In the genomic region with DNA sequence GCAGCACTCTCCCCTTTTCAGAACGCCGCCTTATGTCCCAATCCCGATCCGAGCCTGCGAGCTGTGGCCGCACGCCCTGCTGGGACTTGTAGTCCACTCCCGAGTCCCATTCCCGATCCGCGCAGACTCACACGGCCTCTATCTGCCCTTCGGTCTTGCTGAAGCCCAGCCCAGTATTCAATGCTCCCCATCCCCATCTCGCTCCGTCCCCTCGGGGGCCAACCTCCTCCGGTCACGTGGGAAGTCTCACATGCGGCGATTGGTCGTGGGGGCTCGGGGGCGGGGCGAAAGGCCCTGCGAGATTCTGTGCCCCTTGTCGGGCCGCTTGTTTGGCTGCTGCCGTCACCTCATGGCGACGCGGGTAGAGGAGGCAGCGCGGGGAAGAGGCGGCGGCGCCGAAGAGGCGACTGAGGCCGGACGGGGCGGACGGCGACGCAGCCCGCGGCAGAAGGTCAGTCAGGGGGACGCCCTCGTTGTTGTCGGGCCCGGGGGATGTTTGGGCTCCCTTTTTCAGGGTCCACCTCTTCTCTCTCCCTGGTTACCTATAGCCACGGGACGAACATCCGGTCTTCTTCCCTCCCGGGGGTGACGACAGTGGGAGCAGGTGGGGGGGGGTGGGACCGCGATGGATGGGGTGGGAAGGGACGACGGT, we compare ENCODE assay signal across 8 cellular contexts. TPM values are rescaled to one million over a fixed set of nuclear protein-coding genes. Genes with fewer than 3 reads are reported as not detected.
DNase-seq lines count a peak whose midpoint lies in the region; ATAC-seq and TF ChIP-seq lines count a peak whose summit lies in the region.

A gene (plus strand): TSS at position 328 of the 652 bp plus-strand sequence. CDS start 22 bp downstream, at position 350.

- no peak within 1 kb of the TSS for H2BK5ac ChIP-seq in H9 (ENCODE audit: insufficient read length, low read length)

- H3K4me3 Mint-ChIP-seq in H9, result peak within 1 kb of the TSS; percentile 92 to 93
- H3K4me3 Mint-ChIP-seq in natural killer cell treated with Interleukin-12 subunit alpha and Interleukin-12 subunit beta and Interleukin-15 and Interleukin-18, amount 100 ng/mL, for 72 hours, result peak within 1 kb of the TSS; percentile 94

- no peak within 1 kb of the TSS for H3K56ac ChIP-seq in H9 (ENCODE audit: insufficient read length, low read depth, low read length)

- H3K27ac ChIP-seq in H9 (ENCODE audit: insufficient read length, low read depth, low read length), result peak within 1 kb of the TSS; percentile 29

- peak within 1 kb of the TSS; percentile 78 for H3K18ac ChIP-seq in H9 (ENCODE audit: insufficient read length, low read depth, low read length)

- no peak within 1 kb of the TSS for H2BK20ac ChIP-seq in H9 (ENCODE audit: low read depth, low read length, poor library complexity, severe bottlenecking)

- H3K27me3 Mint-ChIP-seq in H9 (ENCODE audit: low read depth), result no peaks in the 10 kb centered on the region
- no peaks in the 10 kb centered on the region for H3K27me3 Mint-ChIP-seq in natural killer cell treated with Interleukin-12 subunit alpha and Interleukin-12 subunit beta and Interleukin-15 and Interleukin-18, amount 100 ng/mL, for 72 hours

- H3K9me3 Mint-ChIP-seq in H9, result no peaks in the 10 kb centered on the region; a peak in 1 of 5 replicates
- H3K9me3 Mint-ChIP-seq in natural killer cell treated with Interleukin-12 subunit alpha and Interleukin-12 subunit beta and Interleukin-15 and Interleukin-18, amount 100 ng/mL, for 72 hours, result no peaks in the 10 kb centered on the region

- no peak within 1 kb of the TSS for H3K4ac ChIP-seq in H9 (ENCODE audit: low read depth, low read length)

- peaks cover 13% of the 10 kb centered on the region for H3K23me2 ChIP-seq in H9 (ENCODE audit: insufficient read length, low read depth, low read length, poor library complexity, severe bottlenecking)

- peaks cover 18 to 34% (median 20%) of the 10 kb centered on the region in 3 experiments for H3K36me3 Mint-ChIP-seq in H9 (ENCODE audit: insufficient read depth in 1 of 3, low read depth in 3 of 3)
- no peaks in the 10 kb centered on the region for H3K36me3 Mint-ChIP-seq in natural killer cell treated with Interleukin-12 subunit alpha and Interleukin-12 subunit beta and Interleukin-15 and Interleukin-18, amount 100 ng/mL, for 72 hours

- peaks cover 2% of the 10 kb centered on the region for H3K4me1 ChIP-seq in H9 (ENCODE audit: insufficient read depth, low read length)

- peaks cover 37% of the 10 kb centered on the region for H3K79me2 ChIP-seq in H9 (ENCODE audit: insufficient read depth, low read length)

- peak within 1 kb of the TSS; percentile 91 for H3K9ac ChIP-seq in H9 (ENCODE audit: extremely low read depth, insufficient read length, low read length)

- peak within 1 kb of the TSS; percentile 86 for H2AFZ ChIP-seq in H9 (ENCODE audit: low read length)

- TF ChIP-seq CTCF in H9 (conservative IDR thresholded peaks at IDR 0.05) (no peak), fibroblast of pulmonary artery (IDR thresholded peaks at IDR 0.05; ENCODE audit: low read length, missing control alignments) (no peak)

- H3K23ac ChIP-seq in H9 (ENCODE audit: insufficient read length, low read depth, low read length), result no peak within 1 kb of the TSS

- no peak within 1 kb of the TSS for H2BK12ac ChIP-seq in H9 (ENCODE audit: insufficient read length, low read depth, low read length)

- H4K20me1 ChIP-seq in H9 (ENCODE audit: control insufficient read depth, insufficient read depth, insufficient read length), result no peaks in the 10 kb centered on the region

- H4K91ac ChIP-seq in H9 (ENCODE audit: insufficient read length, low read depth, low read length), result no peak within 1 kb of the TSS

- peaks cover 7% of the 10 kb centered on the region for H3K79me1 ChIP-seq in H9 (ENCODE audit: insufficient read depth, low read depth, low read length, poor library complexity, severe bottlenecking)

- H2AK5ac ChIP-seq in H9 (ENCODE audit: insufficient read length, low read length), result no peak within 1 kb of the TSS

- H3K27me3 ChIP-seq in H9 (ENCODE audit: insufficient read depth, low read length) (no peaks in the 10 kb centered on the region), MG63 (no peaks in the 10 kb centered on the region)

- peak within 1 kb of the TSS; percentile 81 for H3K4me3 ChIP-seq in MG63
- peak within 1 kb of the TSS; percentile 77 for H3K4me3 ChIP-seq in fibroblast of pulmonary artery (replicated peaks; ENCODE audit: low read depth, low read length)

- DNase-seq in ELR (ENCODE audit: low read depth), result peak; percentile 98
- DNase-seq in H9, result peak; percentile 100
- DNase-seq in MG63, result peak; percentile 98
- peak; percentile 79 for DNase-seq in SHP77 treated with DMSO at 0.1 percent for 48 hours (lab: John Stamatoyannopoulos, UW)
- DNase-seq in activated effector memory CD4-positive, alpha-beta T cell treated with anti-CD3 and anti-CD28 coated beads, Interleukin-2, amount 50 U/mL, for 16 hours, result peak; percentile 97
- peak; percentile 98 for DNase-seq in fibroblast of pulmonary artery (ENCODE audit: low read depth)
- peak; percentile 99 for DNase-seq in natural killer cell treated with Interleukin-12 subunit alpha and Interleukin-12 subunit beta and Interleukin-15 and Interleukin-18, amount 100 ng/mL, for 72 hours (ENCODE audit: low spot score)
- peak; percentile 89 for DNase-seq in stimulated activated naive CD8-positive, alpha-beta T cell treated with anti-CD3 and anti-CD28 coated beads, Interleukin-15, Interleukin-2, amounts not matched to agents 100 U/mL and 50 U/mL, for 24 hours

- H3K14ac ChIP-seq in H9 (ENCODE audit: insufficient read depth, low read length), result peak within 1 kb of the TSS; percentile 80

- H3K9me3 ChIP-seq in H9 (ENCODE audit: control insufficient read depth, low read depth, low read length) (no peaks in the 10 kb centered on the region), MG63 (no peaks in the 10 kb centered on the region)

- no peak within 1 kb of the TSS for H2BK15ac ChIP-seq in H9 (ENCODE audit: low read depth, low read length)

- H4K5ac ChIP-seq in H9 (ENCODE audit: insufficient read length, low read depth, low read length), result no peak within 1 kb of the TSS

- H3K4me1 Mint-ChIP-seq in H9, result peaks cover 12 to 14% of the 10 kb centered on the region in 2 experiments
- peaks cover 6 to 15% of the 10 kb centered on the region in 2 donors for H3K4me1 Mint-ChIP-seq in natural killer cell treated with Interleukin-12 subunit alpha and Interleukin-12 subunit beta and Interleukin-15 and Interleukin-18, amount 100 ng/mL, for 72 hours (ENCODE audit: low read depth in 2 of 2)

- peak within 1 kb of the TSS; percentile 99 for H3K4me2 ChIP-seq in H9 (ENCODE audit: insufficient read depth, insufficient read length, low read length)

- peak; percentile 99 for ATAC-seq in natural killer cell treated with Interleukin-12 subunit alpha and Interleukin-12 subunit beta and Interleukin-15 and Interleukin-18, amount 100 ng/mL, for 72 hours
- ATAC-seq in stimulated activated naive CD8-positive, alpha-beta T cell treated with anti-CD3 and anti-CD28 coated beads, Interleukin-15, Interleukin-2, amounts not matched to agents 100 U/mL and 50 U/mL, for 24 hours, result peak; percentile 99

- peaks cover 18% of the 10 kb centered on the region for H3K36me3 ChIP-seq in MG63

- no peak within 1 kb of the TSS for H2BK120ac ChIP-seq in H9 (ENCODE audit: low read depth, low read length, poor library complexity, severe bottlenecking)

- H3K27ac Mint-ChIP-seq in H9, result peak within 1 kb of the TSS; percentile 66 to 98 (median 92)
- peak within 1 kb of the TSS; percentile 49 to 82 for H3K27ac Mint-ChIP-seq in natural killer cell treated with Interleukin-12 subunit alpha and Interleukin-12 subunit beta and Interleukin-15 and Interleukin-18, amount 100 ng/mL, for 72 hours

- no peak within 1 kb of the TSS for H4K8ac ChIP-seq in H9 (replicated peaks; ENCODE audit: insufficient read length, low read depth, low read length)

- no CpG with 5 or more reads among the region's 59 CpGs for WGBS in H9 (ENCODE audit: extremely low coverage, insufficient read length, low lambda C conversion rate)

- H3T11ph ChIP-seq in H9 (ENCODE audit: low read length), result no peak within 1 kb of the TSS

RNA-seq across cellular contexts. Expression of the gene that starts here (rescaled TPM):
- total RNA-seq in H9 (2021), result 87.8 and 90.7 TPM in 2 replicates
- total RNA-seq in MG63 (2014; rRNA removed; shearing (Covaris generic); ENCODE audit: low replicate concordance), result 8.6 and 12.7 TPM in 2 replicates
- total RNA-seq in natural killer cell treated with Interleukin-12 subunit alpha and Interleukin-12 subunit beta and Interleukin-15 and Interleukin-18, amount 100 ng/mL, for 72 hours, result 10 to 100 TPM; 15.3 to 16.0 TPM

Comparison
In these comparisons a context has a peak if more than half of its experiments do, and no peak if none do; other contexts are left out.
1. Peak in every context shown above with its lines: DNase-seq, ATAC-seq, H3K4me3 ChIP-seq and H3K27ac ChIP-seq.